In genomic region chr17:77491921-77492445, GRCh38 we compare ENCODE assay signal across 9 cellular contexts.
DNase-seq lines count a peak whose midpoint lies in the region; ATAC-seq and TF ChIP-seq lines count a peak whose summit lies in the region.
"Had no signal": no experiment of that assay in that cellular context is flagged by ENCODE, and none has a peak within 500 bp of the region (broad histone marks: within the 10 kb centered on the region; RNA-seq: fewer than 3 reads in every experiment).

No MANE protein-coding gene starts in this region.

- no peaks in the 10 kb centered on the region for H3K36me3 Mint-ChIP-seq in glutamatergic neuron (ENCODE audit: unreplicated experiment)

- peaks cover 2% of the 10 kb centered on the region for H3K4me1 Mint-ChIP-seq in glutamatergic neuron (ENCODE audit: low read depth, unreplicated experiment)

- peaks cover 94% of the 10 kb centered on the region for H4K20me1 ChIP-seq in smooth muscle cell (ENCODE audit: low read depth)

- H3K9ac ChIP-seq in smooth muscle cell (ENCODE audit: low read depth): no peak overlapping the region
- H3K9ac ChIP-seq: parathyroid adenoma had no signal

- H3K4me3 ChIP-seq in aorta (ENCODE audit: low read length in 2 of 2) (no peak overlapping the region), smooth muscle cell (no peak overlapping the region)

- peaks cover 11% of the 10 kb centered on the region for H3K9me3 Mint-ChIP-seq in glutamatergic neuron (ENCODE audit: unreplicated experiment)

- no peak overlapping the region for H3K4me3 Mint-ChIP-seq in glutamatergic neuron (ENCODE audit: unreplicated experiment)

- no peak overlapping the region for H3K4me2 ChIP-seq in smooth muscle cell

- peaks cover 2% of the 10 kb centered on the region for H3K79me2 ChIP-seq in smooth muscle cell (ENCODE audit: low read depth)
- H3K79me2 ChIP-seq: parathyroid adenoma had no signal

- no peaks in the 10 kb centered on the region for H3K4me1 ChIP-seq in aorta (ENCODE audit: control insufficient read depth in 1 of 2, insufficient read depth in 2 of 2, low read length in 2 of 2)
- no peaks in the 10 kb centered on the region for H3K4me1 ChIP-seq in smooth muscle cell (ENCODE audit: low read depth)
- H3K4me1 ChIP-seq: parathyroid adenoma had no signal

- peaks cover 8% of the 10 kb centered on the region for H3K27me3 Mint-ChIP-seq in glutamatergic neuron (ENCODE audit: unreplicated experiment)

- no peaks in the 10 kb centered on the region for H3K36me3 ChIP-seq in aorta (ENCODE audit: control insufficient read depth in 1 of 2, insufficient read depth in 2 of 2, low read length in 1 of 2)
- H3K36me3 ChIP-seq in smooth muscle cell (ENCODE audit: low read depth): no peaks in the 10 kb centered on the region

- no peak overlapping the region for H2AFZ ChIP-seq in smooth muscle cell (ENCODE audit: low read depth)
- H2AFZ ChIP-seq: parathyroid adenoma had no signal

- no peaks in the 10 kb centered on the region for H3F3A ChIP-seq in smooth muscle cell (ENCODE audit: low read depth)

- H3K27me3 ChIP-seq in aorta (ENCODE audit: control insufficient read depth in 1 of 2, insufficient read depth in 2 of 2, low read length in 1 of 2) (no peaks in the 10 kb centered on the region), smooth muscle cell (ENCODE audit: low read depth) (no peaks in the 10 kb centered on the region)

- WGBS in aorta, 2 donors: 90 to 91% methylated on average over 16 of the region's 16 CpGs
- WGBS in smooth muscle cell (ENCODE audit: low lambda C conversion rate): 94% methylated on average over 16 of the region's 16 CpGs

- intact Hi-C loops in left ventricle myocardium superior (cut with micrococcal nuclease): no loop called here
- intact Hi-C loops in Right ventricle myocardium superior (cut with DNase I): loop anchor here (5.0 kb wide), 1 partner anchor 60 kb away; no protein-coding TSS in a partner anchor
- intact Hi-C loops in aorta (cut with DNase I): no loop called here

- peak; percentile 28 for DNase-seq in left ventricle myocardium superior
- DNase-seq in Right ventricle myocardium superior: no peak
- DNase-seq in T-helper 9 cell: peak; percentile 35
- peak; percentile 22 for DNase-seq in glutamatergic neuron
- peak; percentile 42 to 68 for DNase-seq in aorta
- DNase-seq in smooth muscle cell (lab: John Stamatoyannopoulos, UW; ENCODE audit: unreplicated experiment): no peak
- DNase-seq in activated CD8-positive, alpha-beta memory T cell treated with anti-CD3 and anti-CD28 coated beads, Interleukin-2, amount 50 U/mL, for 4 hours: no peak

- H3K27ac Mint-ChIP-seq in glutamatergic neuron (ENCODE audit: unreplicated experiment): no peak overlapping the region

- ATAC-seq in left ventricle myocardium superior (no peak), Right ventricle myocardium superior (ENCODE audit: poor library complexity) (no peak), aorta (ENCODE audit: low FRiP score) (no peak), GM19351 (IDR thresholded peaks at IDR 0.05; ENCODE audit: unreplicated experiment) (no peak)

- no peak for TF ChIP-seq CTCF in glutamatergic neuron (IDR thresholded peaks at IDR 0.05; ENCODE audit: partially characterized antibody, unreplicated experiment)
- no peak for TF ChIP-seq CTCF in smooth muscle cell (IDR thresholded peaks at IDR 0.05; ENCODE audit: borderline replicate concordance, insufficient read depth, poor library complexity, severe bottlenecking)

- no peaks in the 10 kb centered on the region for H3K9me3 ChIP-seq in aorta (ENCODE audit: control insufficient read depth, low read length)
- no peaks in the 10 kb centered on the region for H3K9me3 ChIP-seq in smooth muscle cell (replicated peaks; ENCODE audit: low read depth)

- H3K27ac ChIP-seq in aorta (ENCODE audit: low read depth in 1 of 2, low read length in 2 of 2) (no peak overlapping the region), smooth muscle cell (ENCODE audit: low read depth) (no peak overlapping the region)
- H3K27ac ChIP-seq: parathyroid adenoma had no signal

Comparison
In these comparisons a context has a peak if more than half of its experiments do, and no peak if none do; other contexts are left out.
1. DNase-seq: peak in left ventricle myocardium superior (single experiment), T-helper 9 cell (single experiment), glutamatergic neuron (single experiment) and aorta (2 of 2); none in Right ventricle myocardium superior (single experiment), smooth muscle cell (single experiment) and activated CD8-positive, alpha-beta memory T cell treated with anti-CD3 and anti-CD28 coated beads, Interleukin-2, amount 50 U/mL, for 4 hours (single experiment).